Comparison of ENCODE assay signal across 15 cellular contexts in the genomic region with DNA sequence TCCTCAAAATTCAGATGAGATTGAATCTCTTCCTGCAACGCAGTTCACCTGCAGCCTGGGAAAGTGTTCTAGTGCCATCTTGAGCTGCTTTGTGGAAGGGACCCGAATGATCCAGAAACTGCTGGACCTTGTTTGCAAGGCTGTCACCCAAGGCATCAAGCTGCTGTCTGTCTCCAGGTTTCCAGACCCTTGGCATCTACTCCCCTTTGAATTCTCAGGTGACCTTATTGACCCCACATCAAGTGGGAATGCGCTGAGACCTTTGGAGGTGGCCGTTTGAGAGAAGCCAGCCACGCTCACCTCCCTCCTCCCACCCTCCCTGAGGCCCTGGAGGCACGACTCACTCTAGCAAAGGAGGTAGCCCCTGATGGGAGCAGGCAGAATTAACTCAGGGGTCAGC.
DNase-seq lines count a peak whose midpoint lies in the region; TF ChIP-seq lines count a peak whose summit lies in the region.
"Had no signal": no experiment of that assay in that cellular context is flagged by ENCODE, and none has a peak within 500 bp of the region (broad histone marks: within the 10 kb centered on the region; RNA-seq: fewer than 3 reads in every experiment).

No MANE protein-coding gene starts in this region.

- peak; percentile 45 for DNase-seq in COLO829 (ENCODE audit: low spot score)
- DNase-seq in H7 = peak; percentile 71
- peak; percentile 31 for DNase-seq in RPMI8226
- peak; percentile 44 for DNase-seq in iPS-NIHi7 (ENCODE audit: extremely low spot score)
- no peak for DNase-seq in stimulated activated CD4-positive, alpha-beta T cell treated with anti-CD3 and anti-CD28 coated beads, Interleukin-4, amount 100 ng/mL, for 24 hours
- DNase-seq in GM13977 (ENCODE audit: low spot score) = no peak
- DNase-seq in NCI-H2029 (lab: John Stamatoyannopoulos, UW) = no peak
- no peak for DNase-seq in D341Med (ENCODE audit: low spot score)
- DNase-seq: activated CD4-positive, CD25-positive, alpha-beta regulatory T cell; foreskin keratinocyte; left ventricle myocardium superior; NCI-H1105; NCI-H226; stimulated activated naive CD4-positive, alpha-beta T cell; transverse colon had no signal

- H3K4me3 ChIP-seq in H7 (ENCODE audit: insufficient read depth, low read depth, low read length) = no peak overlapping the region
- H3K4me3 ChIP-seq: transverse colon had no signal

- in situ Hi-C loops in GM13977 (cut with MboI; ENCODE audit: low pct_unique_long_range_greater_than_20kb, low sequenced_read_pairs, unreplicated experiment) = no loop called here

- no peaks in the 10 kb centered on the region for H3K27me3 ChIP-seq in H7 (ENCODE audit: control insufficient read depth, insufficient read depth, low read length)
- H3K27me3 ChIP-seq: foreskin keratinocyte had no signal

- H3K36me3 ChIP-seq in H7 (replicated peaks; ENCODE audit: control insufficient read depth, insufficient read depth, low read length) = no peaks in the 10 kb centered on the region
- H3K36me3 ChIP-seq: transverse colon had no signal

- TF ChIP-seq CTCF in GM13977 (IDR thresholded peaks at IDR 0.05; ENCODE audit: extremely low read depth, insufficient read depth, missing control alignments) = no peak

Comparison
In these comparisons a context has a peak if more than half of its experiments do, and no peak if none do; other contexts are left out.
1. DNase-seq: peak in COLO829 (single experiment), H7 (single experiment), RPMI8226 (single experiment) and iPS-NIHi7 (single experiment); none in stimulated activated CD4-positive, alpha-beta T cell treated with anti-CD3 and anti-CD28 coated beads, Interleukin-4, amount 100 ng/mL, for 24 hours (single experiment), GM13977 (single experiment), NCI-H2029 (single experiment) and D341Med (single experiment).